In the genomic region with DNA sequence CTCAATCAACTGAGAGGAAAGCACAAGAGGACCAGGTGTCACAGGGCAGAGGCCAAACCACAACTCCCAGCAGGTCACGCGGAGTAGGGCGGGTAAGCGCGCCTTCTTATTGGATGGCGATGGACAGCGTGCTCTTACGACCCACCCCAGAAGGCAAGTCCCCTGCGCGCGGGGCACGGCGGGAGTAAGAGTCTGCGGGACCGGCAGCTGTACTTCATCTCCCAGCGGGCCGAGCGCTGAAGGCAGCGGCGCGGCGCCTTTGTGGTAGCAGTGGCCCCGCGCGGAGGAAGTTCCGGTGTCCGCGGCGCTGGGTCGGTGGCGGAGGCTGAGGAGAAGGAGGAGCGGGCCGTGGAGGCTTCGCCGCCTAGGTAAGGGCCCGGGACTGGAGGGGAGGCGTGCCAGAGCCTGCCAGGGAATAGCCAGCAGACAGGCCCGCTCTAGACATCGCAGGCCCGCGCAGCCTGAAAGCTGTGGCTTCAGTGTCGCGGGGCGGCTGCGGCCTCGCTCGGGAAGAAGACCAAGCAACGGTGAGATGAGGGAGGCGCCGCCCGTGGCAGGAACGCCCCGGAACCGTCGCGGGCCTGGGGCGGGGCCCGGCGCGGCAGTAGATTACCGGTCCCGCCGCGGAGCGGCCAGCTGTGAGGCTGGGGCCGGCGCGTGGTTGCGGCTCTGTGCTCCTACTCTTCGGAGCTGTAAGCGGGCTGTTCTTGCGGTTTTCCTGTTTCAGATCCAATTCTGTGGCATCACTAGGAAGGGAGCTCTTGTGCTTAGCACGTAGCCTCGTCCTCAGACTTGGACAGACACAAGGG, we compare ENCODE assay signal across 8 cellular contexts. TPM values are rescaled to one million over a fixed set of nuclear protein-coding genes. Genes with fewer than 3 reads are reported as not detected.
A peak's percentile ranks its signal among the peaks of the same experiment; 100 is the strongest.
DNase-seq lines count a peak whose midpoint lies in the region; ATAC-seq and TF ChIP-seq lines count a peak whose summit lies in the region.

TSS of gene RBM6 (plus strand) at position 293 of the 809 bp plus-strand sequence. CDS start 22,492 bp downstream, outside the sequence.

- WGBS in heart right ventricle, 2 donors: 0 to 1% methylated on average over 70 to 74 of the region's 74 CpGs
- WGBS in upper lobe of left lung, 2 donors: 0 to 1% methylated on average over 28 to 53 of the region's 74 CpGs

- peaks cover 0 to 11% (median 0%) of the 10 kb centered on the region in 9 donors for H3K36me3 ChIP-seq in heart right ventricle
- no peaks in the 10 kb centered on the region for H3K36me3 ChIP-seq in upper lobe of left lung

- no peak for TF ChIP-seq CTCF in GM13976 (IDR thresholded peaks at IDR 0.05; ENCODE audit: borderline replicate concordance, control extremely low read depth, extremely low read depth, insufficient read depth, missing control alignments)
- peak in 1 of 9 donors; percentile 5 for TF ChIP-seq CTCF in heart right ventricle (IDR thresholded peaks at IDR 0.05)
- TF ChIP-seq CTCF in upper lobe of left lung (IDR thresholded peaks at IDR 0.05): peak in 3 of 6 experiments; percentile 10 to 21 (median 10)

- no peaks in the 10 kb centered on the region for H3K9me3 ChIP-seq in heart right ventricle
- no peaks in the 10 kb centered on the region for H3K9me3 ChIP-seq in upper lobe of left lung

- peak; percentile 98 for DNase-seq in GM13976 (ENCODE audit: low spot score)
- DNase-seq in NCI-H146 treated with DMSO at 0.1 percent for 48 hours (lab: John Stamatoyannopoulos, UW; ENCODE audit: unreplicated experiment): peak; percentile 90
- DNase-seq in amniotic epithelial cell (ENCODE audit: low read depth): peak; percentile 98
- DNase-seq in heart right ventricle: peak; percentile 97
- DNase-seq in posterior cingulate gyrus: peak; percentile 98 to 100 (median 100)
- DNase-seq in upper lobe of left lung: peak; percentile 98 to 100

- H3K27ac ChIP-seq in heart right ventricle (peak within 1 kb of the TSS; percentile 82 to 98 (median 95)), upper lobe of left lung (peak within 1 kb of the TSS; percentile 92 to 95 (median 94))

- ATAC-seq in HG02870 (IDR thresholded peaks at IDR 0.05; ENCODE audit: unreplicated experiment) (peak; percentile 90), heart right ventricle (peak; percentile 98 to 100 (median 99)), upper lobe of left lung (ENCODE audit: low FRiP score in 2 of 2) (peak; percentile 99)

- peak in 3 of 4 donors; percentile 85 to 95 (median 86) for TF ChIP-seq POLR2A in upper lobe of left lung (IDR thresholded peaks at IDR 0.05)

- no peak for TF ChIP-seq EP300 in upper lobe of left lung (IDR thresholded peaks at IDR 0.05)

- intact Hi-C loops in T-helper 1 cell treated with Interleukin-12 subunit alpha and Interleukin-12 subunit beta and Interleukin-4 antibody, amounts not matched to agents 30 ng/mL and 1 ng/mL, for 36 hours (cut with micrococcal nuclease): loop anchor here (1.0 to 5.0 kb wide), 14 partner anchors 11 to 1493 kb away; partner anchors contain the start of genes AMIGO3, APEH, ATRIP and GMPPB
- intact Hi-C loops in heart right ventricle (cut with DNase I): no loop called here
- intact Hi-C loops in posterior cingulate gyrus (cut with DNase I): loop anchor here (1.0 to 10.0 kb wide), 2 partner anchors 11 to 155 kb away; partner anchors contain the start of gene MON1A

- no peaks in the 10 kb centered on the region for H3K27me3 ChIP-seq in heart right ventricle
- no peaks in the 10 kb centered on the region for H3K27me3 ChIP-seq in upper lobe of left lung

- H3K4me1 ChIP-seq in heart right ventricle (peaks cover 5 to 36% (median 25%) of the 10 kb centered on the region in 9 donors), upper lobe of left lung (peaks cover 8 to 27% (median 26%) of the 10 kb centered on the region in 4 donors)

- peak within 1 kb of the TSS; percentile 32 to 95 (median 80) for H3K4me3 ChIP-seq in heart right ventricle
- peak within 1 kb of the TSS; percentile 55 to 76 (median 68) for H3K4me3 ChIP-seq in upper lobe of left lung

- in situ Hi-C loops in GM13976 (cut with MboI; ENCODE audit: low sequenced_read_pairs, unreplicated experiment): no loop called here

RNA-seq across cellular contexts. Expression of gene RBM6, which starts in this region (rescaled TPM):
- total RNA-seq in T-helper 1 cell treated with Interleukin-12 subunit alpha and Interleukin-12 subunit beta and Interleukin-4 antibody, amounts not matched to agents 30 ng/mL and 1 ng/mL, for 36 hours: 112 and 114 TPM in 2 replicates
- total RNA-seq in heart right ventricle: 10 to 100 TPM; 29.8 to 57.6 (median 37.6) TPM
- 100 to 1,000 TPM in 1 of 2 donors, 10 to 100 TPM in 1; 26.0 to 208 TPM for polyA plus RNA-seq in heart right ventricle
- total RNA-seq in upper lobe of left lung: 100 to 1,000 TPM in 3 of 6 donors, 10 to 100 TPM in 3; 67.9 to 380 (median 123) TPM

Comparison
In these comparisons a context has a peak if more than half of its experiments do, and no peak if none do; other contexts are left out.
1. Peak in every context shown above with its lines: DNase-seq, ATAC-seq, H3K4me3 ChIP-seq and H3K27ac ChIP-seq.
2. intact Hi-C loops: an anchor here in T-helper 1 cell treated with Interleukin-12 subunit alpha and Interleukin-12 subunit beta and Interleukin-4 antibody, amounts not matched to agents 30 ng/mL and 1 ng/mL, for 36 hours (1.0 to 5.0 kb wide) and posterior cingulate gyrus (1.0 to 10.0 kb wide); none called in heart right ventricle.